In the genomic region with DNA sequence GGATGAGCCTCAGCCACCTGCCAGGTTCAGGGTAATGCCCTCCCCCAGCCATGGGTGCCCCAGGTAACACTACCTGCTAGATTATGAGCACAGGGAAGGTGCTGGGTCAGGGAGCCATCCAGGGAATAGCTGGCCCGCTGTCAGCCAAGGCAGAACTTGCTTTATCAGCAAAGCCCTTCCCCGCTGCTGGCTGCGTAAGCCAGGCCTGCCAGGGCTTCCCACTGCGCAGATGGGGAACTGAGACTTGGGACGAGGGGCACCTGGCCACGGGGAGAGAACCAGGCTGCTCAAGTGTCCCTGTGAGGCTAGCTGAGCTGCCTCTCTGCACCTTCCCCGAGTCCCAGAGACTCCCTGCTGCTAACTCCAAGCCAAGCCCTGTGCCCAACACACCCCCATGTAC, we compare ENCODE assay signal across 16 cellular contexts. TPM values are rescaled to one million over a fixed set of nuclear protein-coding genes. Genes with fewer than 3 reads are reported as not detected.
A peak's percentile ranks its signal among the peaks of the same experiment; 100 is the strongest.
DNase-seq lines count a peak whose midpoint lies in the region; ATAC-seq, FAIRE-seq and TF ChIP-seq lines count a peak whose summit lies in the region.
"Had no signal": no experiment of that assay in that cellular context is flagged by ENCODE, and none has a peak within 500 bp of the region (broad histone marks: within the 10 kb centered on the region; RNA-seq: fewer than 3 reads in every experiment).

No MANE protein-coding gene starts in this region.

- no peak overlapping the region for H3K27ac ChIP-seq in H1 (ENCODE audit: low read depth, low read length)
- H3K27ac ChIP-seq in neuronal stem cell (replicated peaks; ENCODE audit: low read length) = no peak overlapping the region
- H3K27ac ChIP-seq: BLaER1 treated with 17β-estradiol and CSF1 and Interleukin-3, amounts not matched to agents 10 nM and 100 nM; HL-60 had no signal

- no peaks in the 10 kb centered on the region; the same call in 1 of the 2 replicates for H3K79me1 ChIP-seq in H1 (ENCODE audit: low read depth, low read length)
- no peaks in the 10 kb centered on the region for H3K79me1 ChIP-seq in neuronal stem cell (ENCODE audit: low read depth, low read length)

- H3K4me2 ChIP-seq in H1 (ENCODE audit: insufficient read depth in 1 of 2, low read depth in 2 of 2, low read length in 2 of 2) (no peak overlapping the region), neuronal stem cell (ENCODE audit: insufficient read depth, low read length, poor library complexity, severe bottlenecking) (no peak overlapping the region)
- H3K4me2 ChIP-seq: BLaER1 treated with 17β-estradiol and CSF1 and Interleukin-3, amounts not matched to agents 10 nM and 100 nM; GM23338 had no signal

- no peak overlapping the region for H3K4me3 ChIP-seq in H1 (ENCODE audit: extremely low read depth in 1 of 4, insufficient read depth in 2 of 4, low read depth in 3 of 4, low read length in 4 of 4)
- peak overlapping the region in 1 of 2 donors; percentile 4 for H3K4me3 ChIP-seq in neuronal stem cell (ENCODE audit: low read length in 2 of 2)
- H3K4me3 ChIP-seq: BLaER1 treated with 17β-estradiol and CSF1 and Interleukin-3, amounts not matched to agents 10 nM and 100 nM; GM23338; HAP-1 had no signal

- H2BK12ac ChIP-seq in H1 (ENCODE audit: low read depth, low read length) = no peak overlapping the region
- no peak overlapping the region for H2BK12ac ChIP-seq in neuronal stem cell (ENCODE audit: low read length)

- TF ChIP-seq CTCF in H1 (IDR thresholded peaks at IDR 0.05; ENCODE audit: control extremely low read depth in 1 of 3, insufficient read depth in 1 of 3, low read depth in 1 of 3, low read length in 3 of 3) = no peak

- H3K4me1 ChIP-seq in H1 (replicated peaks in 1 of 4; ENCODE audit: control insufficient read depth in 3 of 4, insufficient read depth in 4 of 4, low read length in 3 of 4) = peaks cover 0 to 21% (median 11%) of the 10 kb centered on the region in 4 experiments; a peak in 6 of 7 replicates
- H3K4me1 ChIP-seq in neuronal stem cell (ENCODE audit: control insufficient read depth in 2 of 2, insufficient read depth in 1 of 2, low read depth in 1 of 2, low read length in 2 of 2) = peaks cover 5 to 20% of the 10 kb centered on the region in 2 donors
- H3K4me1 ChIP-seq: Caco-2, HAP-1 had no signal

- H3K56ac ChIP-seq in H1 (replicated peaks; ENCODE audit: insufficient read length, low read depth, low read length) = no peak overlapping the region

- H3K14ac ChIP-seq in H1 (ENCODE audit: insufficient read length) (no peak overlapping the region), neuronal stem cell (ENCODE audit: low read length) (no peak overlapping the region)

- TF ChIP-seq RAD21 in H1 (IDR thresholded peaks at IDR 0.05 in 1 of 2, conservative IDR thresholded peaks at IDR 0.05 in 1 of 2; ENCODE audit: low read depth in 2 of 2, low read length in 2 of 2) = no peak

- no peak overlapping the region for H4K91ac ChIP-seq in H1 (replicated peaks; ENCODE audit: insufficient read length, low read length)
- no peak overlapping the region for H4K91ac ChIP-seq in neuronal stem cell (ENCODE audit: low read depth, low read length, poor library complexity)

- H3K36me3 ChIP-seq in H1 (ENCODE audit: control insufficient read depth in 2 of 4, insufficient read depth in 4 of 4, low read length in 3 of 4) (no peaks in the 10 kb centered on the region), neuronal stem cell (replicated peaks in 1 of 2; ENCODE audit: control insufficient read depth in 2 of 2, insufficient read depth in 2 of 2, low read length in 2 of 2) (no peaks in the 10 kb centered on the region)
- H3K36me3 ChIP-seq: BLaER1 treated with 17β-estradiol and CSF1 and Interleukin-3, amounts not matched to agents 10 nM and 100 nM; HAP-1 had no signal

- H3K27me3 ChIP-seq in H1 (replicated peaks in 1 of 4; ENCODE audit: control insufficient read depth in 3 of 4, extremely low read depth in 1 of 4, insufficient read depth in 3 of 4, low read length in 3 of 4) (no peaks in the 10 kb centered on the region), neuronal stem cell (ENCODE audit: control insufficient read depth in 3 of 3, insufficient read depth in 3 of 3, low read depth in 1 of 3, low read length in 3 of 3) (peaks cover 0 to 24% (median 0%) of the 10 kb centered on the region in 3 experiments)
- H3K27me3 ChIP-seq: BLaER1 treated with 17β-estradiol and CSF1 and Interleukin-3, amounts not matched to agents 10 nM and 100 nM had no signal

- no peak overlapping the region for H3K4ac ChIP-seq in H1 (replicated peaks; ENCODE audit: insufficient read length, low read depth, low read length)
- H3K4ac ChIP-seq in neuronal stem cell (ENCODE audit: low read length) = no peak overlapping the region

- no peaks in the 10 kb centered on the region for H3K23me2 ChIP-seq in H1 (ENCODE audit: low read depth, low read length)

- 0 out of 2 replicates have a peak overlapping the region, but pooled peaks have one; percentile 72 for H2BK15ac ChIP-seq in H1 (ENCODE audit: low read length)
- no peak overlapping the region for H2BK15ac ChIP-seq in neuronal stem cell (ENCODE audit: low read length)

- H3K79me2 ChIP-seq in H1 (ENCODE audit: control insufficient read depth in 1 of 2, insufficient read depth in 2 of 2, low read length in 2 of 2) = no peaks in the 10 kb centered on the region

- ATAC-seq in HG03571 (IDR thresholded peaks at IDR 0.05; ENCODE audit: unreplicated experiment) = no peak
- ATAC-seq: GM23338 had no signal

- no peak overlapping the region for H2AFZ ChIP-seq in H1 (ENCODE audit: low read length)
- no peak overlapping the region for H2AFZ ChIP-seq in neuronal stem cell (ENCODE audit: low read length)
- H2AFZ ChIP-seq: GM23338 had no signal

- no peak overlapping the region; the same call in 1 of the 2 replicates for H4K8ac ChIP-seq in H1 (ENCODE audit: extremely low read depth, insufficient read depth, low read length)
- no peak overlapping the region for H4K8ac ChIP-seq in neuronal stem cell (ENCODE audit: low read depth, low read length)

- POLR2A ChIA-PET in H1 (lab: Charles Lee; ENCODE audit: partially characterized antibody) = no interaction called here

- no peak overlapping the region for H2BK5ac ChIP-seq in H1 (ENCODE audit: low read depth, low read length)
- H2BK5ac ChIP-seq in neuronal stem cell (ENCODE audit: low read length) = no peak overlapping the region

- H3K9me3 ChIP-seq in H1 (ENCODE audit: insufficient read depth in 2 of 2, low read depth in 1 of 2, low read length in 1 of 2) (no peaks in the 10 kb centered on the region), neuronal stem cell (replicated peaks in 1 of 2; ENCODE audit: control insufficient read depth in 2 of 2, insufficient read depth in 1 of 2, low read depth in 1 of 2, low read length in 2 of 2) (no peaks in the 10 kb centered on the region)
- H3K9me3 ChIP-seq: BLaER1 treated with 17β-estradiol and CSF1 and Interleukin-3, amounts not matched to agents 10 nM and 100 nM; Caco-2; HAP-1 had no signal

- no peak overlapping the region for H4K5ac ChIP-seq in H1 (ENCODE audit: insufficient read length, low read depth, low read length)

- no peak overlapping the region for H2AK5ac ChIP-seq in H1 (ENCODE audit: low read depth, low read length)
- H2AK5ac ChIP-seq in neuronal stem cell (ENCODE audit: low read depth, low read length) = peak overlapping the region; percentile 23

- no peak for TF ChIP-seq POLR2A in H1 (IDR thresholded peaks at IDR 0.05; ENCODE audit: control extremely low read depth in 1 of 2, low read depth in 2 of 2, low read length in 2 of 2)

- no peak overlapping the region for H2BK20ac ChIP-seq in H1 (ENCODE audit: low read length)

- 86% methylated on average over 7 of the region's 7 CpGs; no CpG with 5 or more reads in 1 of the 2 experiments for WGBS in H1 (ENCODE audit: extremely low coverage in 1 of 2, insufficient coverage in 1 of 2, insufficient read length in 1 of 2, insufficient replicate concordance in 2 of 2, low coverage in 1 of 2, low lambda C conversion rate in 2 of 2, missing lambda C conversion rate in 1 of 2), 2 experiments
- WGBS in neuronal stem cell (ENCODE audit: extremely low coverage in 2 of 2, insufficient read length in 2 of 2, insufficient replicate concordance in 1 of 2), 2 donors = no CpG with 5 or more reads among the region's 7 CpGs

- no peaks in the 10 kb centered on the region for H4K20me1 ChIP-seq in H1 (replicated peaks in 1 of 2; ENCODE audit: control insufficient read depth in 1 of 2, insufficient read depth in 2 of 2, low read length in 2 of 2)

- CTCF ChIA-PET in H1 (lab: Charles Lee; ENCODE audit: partially characterized antibody) = interaction anchor here (0.7 to 6.1 kb wide), 13 partner anchors 11 to 116 kb away, joined by 3 to 41 read pairs (median 4); no protein-coding TSS in a partner anchor

- H3K9ac ChIP-seq in H1 (replicated peaks in 1 of 4; ENCODE audit: extremely low read depth in 1 of 4, low read depth in 3 of 4, low read length in 3 of 4) (no peak overlapping the region), neuronal stem cell (ENCODE audit: low read depth, low read length, poor library complexity) (no peak overlapping the region)
- H3K9ac ChIP-seq: BLaER1 treated with 17β-estradiol and CSF1 and Interleukin-3, amounts not matched to agents 10 nM and 100 nM had no signal

- H3K23ac ChIP-seq in H1 (ENCODE audit: insufficient read length) = no peak overlapping the region
- H3K23ac ChIP-seq in neuronal stem cell (ENCODE audit: low read depth, low read length, poor library complexity) = no peak overlapping the region

- DNase-seq in RPMI8226 = peak; percentile 88
- DNase-seq in H1 (ENCODE audit: low read depth in 1 of 2, low spot score in 2 of 2) = no peak
- DNase-seq in neuronal stem cell (ENCODE audit: low spot score) = no peak
- no peak for DNase-seq in OCI-M1 (lab: John Stamatoyannopoulos, UW)
- no peak for DNase-seq in activated naive CD4-positive, alpha-beta T cell treated with anti-CD3 and anti-CD28 coated beads, Interleukin-2, amount 50 U/mL, for 16 hours
- DNase-seq: Caco-2; CD4-positive, CD25-positive, alpha-beta regulatory T cell had no signal

- H3K18ac ChIP-seq in H1 (ENCODE audit: extremely low read depth, low read length) = peak overlapping the region; percentile 76; the same call in 1 of the 2 replicates
- H3K18ac ChIP-seq in neuronal stem cell (ENCODE audit: low read length) = peak overlapping the region; percentile 52

- H2BK120ac ChIP-seq in H1 (replicated peaks; ENCODE audit: low read depth, low read length) = no peak overlapping the region
- no peak overlapping the region for H2BK120ac ChIP-seq in neuronal stem cell (ENCODE audit: low read depth, low read length)

- no peak for FAIRE-seq in H1 (lab: Jason Lieb, UNC)
- FAIRE-seq: D721Med, G401.6, GM12892, GM18507 had no signal

- TF ChIP-seq EP300 in H1 (IDR thresholded peaks at IDR 0.05; ENCODE audit: borderline replicate concordance in 1 of 2, low read depth in 2 of 2, low read length in 2 of 2) = no peak

RNA-seq across cellular contexts. Expression of a gene that starts 45.4 kb away (rescaled TPM):
- 14.0 and 14.1 TPM in 2 replicates for total RNA-seq in H1 (2021; fragmentation: NEBNext Ultra II Directional; extraction: Animal tissue kit (Norgen Biotek cat#: 25700))
- polyA plus RNA-seq in H1 (2011; rRNA removed) = 24.9 and 25.0 TPM in 2 replicates
- polyA plus RNA-seq in H1 (2011; cell fraction: cytosol; rRNA removed) = 14.3 TPM
- 43.9 TPM for polyA plus RNA-seq in H1 (2011; cell fraction: nucleus; rRNA removed)
- polyA plus RNA-seq in H1 (2012, experiment 1 of 2) = 16.0 to 28.5 TPM (median 22.8 TPM) in 4 replicates
- polyA plus RNA-seq in H1 (2012, experiment 2 of 2) = 13.3 TPM
- 16.1 TPM for polyA plus RNA-seq in H1 (2013, experiment 1 of 2)
- 13.8 TPM for polyA plus RNA-seq in H1 (2013, experiment 2 of 2)
- 16.8 and 18.9 TPM in 2 replicates for polyA minus RNA-seq in H1 (2011; rRNA and poly(A)+ RNA removed)
- 14.2 TPM for polyA minus RNA-seq in H1 (2011; cell fraction: cytosol; rRNA and poly(A)+ RNA removed)
- 9.4 TPM for polyA minus RNA-seq in H1 (2011; cell fraction: nucleus; rRNA and poly(A)+ RNA removed)
- 12.5 TPM for polyA plus RNA-seq in neuronal stem cell (2013, experiment 1 of 2)
- 12.2 TPM for polyA plus RNA-seq in neuronal stem cell (2013, experiment 2 of 2)
